8 cellular contexts compared by ENCODE assay signal in the genomic region with DNA sequence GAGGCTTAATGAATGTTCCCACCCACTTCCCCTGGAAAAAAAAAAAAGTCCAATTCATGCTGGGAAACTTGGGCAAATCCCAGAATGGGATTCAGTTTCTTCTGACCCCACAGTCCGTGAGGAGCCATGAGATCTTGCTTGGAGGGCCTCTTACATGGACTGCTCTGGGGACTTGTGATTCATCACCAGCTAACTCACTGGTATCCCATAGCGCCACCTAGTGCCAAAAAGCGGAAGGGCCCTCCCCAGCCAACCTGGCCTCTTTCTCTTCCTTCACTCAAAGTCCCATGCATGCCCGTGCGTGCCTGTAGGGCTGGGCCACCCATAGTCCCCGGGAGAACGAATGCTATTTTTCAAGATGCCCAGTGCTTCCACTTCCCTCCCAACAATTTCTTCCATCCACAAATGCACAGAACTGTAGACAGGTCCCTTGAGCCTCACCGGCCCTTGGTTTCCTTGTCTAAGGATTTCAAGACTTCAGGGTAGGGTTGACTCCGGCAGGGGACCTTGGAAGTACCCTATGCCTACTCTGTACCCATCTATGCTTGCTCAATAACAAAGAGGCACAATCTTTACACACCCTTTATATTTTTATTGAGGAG. TPM values are rescaled to one million over a fixed set of nuclear protein-coding genes. Genes with fewer than 3 reads are reported as not detected.
A peak's percentile ranks its signal among the peaks of the same experiment; 100 is the strongest.
DNase-seq lines count a peak whose midpoint lies in the region; ATAC-seq and TF ChIP-seq lines count a peak whose summit lies in the region.

No MANE protein-coding gene starts in this region.

- 18% methylated on average over 9 of the region's 9 CpGs for WGBS in liver

- TF ChIP-seq RAD21 in liver (IDR thresholded peaks at IDR 0.05), result peak; percentile 89 to 96

- no peaks in the 10 kb centered on the region for H3K36me3 Mint-ChIP-seq in activated CD4-positive, alpha-beta T cell treated with anti-CD3 and anti-CD28 coated beads for 36 hours (ENCODE audit: low read depth)

- peaks cover 2 to 22% (median 6%) of the 10 kb centered on the region in 4 donors for H3K4me1 ChIP-seq in liver (ENCODE audit: control insufficient read depth in 4 of 4, insufficient read depth in 4 of 4, low read length in 3 of 4)

- H3K36me3 ChIP-seq in liver (ENCODE audit: control insufficient read depth in 4 of 4, insufficient read depth in 3 of 4, low read depth in 1 of 4, low read length in 3 of 4), result no peaks in the 10 kb centered on the region

- no peaks in the 10 kb centered on the region for H3K27me3 ChIP-seq in liver (ENCODE audit: control insufficient read depth in 4 of 4, insufficient read depth in 4 of 4, low read length in 3 of 4)

- POLR2A ChIA-PET in activated CD4-positive, alpha-beta T cell treated with anti-CD3 and anti-CD28 coated beads for 36 hours (lab: Charles Lee), result no interaction called here

- H3K4me3 Mint-ChIP-seq in activated CD4-positive, alpha-beta T cell treated with anti-CD3 and anti-CD28 coated beads for 36 hours, result no peak overlapping the region

- CTCF ChIA-PET in activated CD4-positive, alpha-beta T cell treated with anti-CD3 and anti-CD28 coated beads for 36 hours (lab: Charles Lee), result interaction anchor here (0.6 to 7.4 kb wide), 12 partner anchors 18 to 505 kb away, joined by 3 to 74 read pairs (median 5); a partner anchor contains a TSS

- ATAC-seq in GM18861 (IDR thresholded peaks at IDR 0.05; ENCODE audit: unreplicated experiment) (peak; percentile 66), HG03175 (IDR thresholded peaks at IDR 0.05; ENCODE audit: unreplicated experiment) (peak; percentile 66)
- ATAC-seq in activated CD4-positive, alpha-beta T cell treated with anti-CD3 and anti-CD28 coated beads for 36 hours, result peak; percentile 91

- no peaks in the 10 kb centered on the region for H3K9me3 ChIP-seq in liver (ENCODE audit: control insufficient read depth in 4 of 4, low read length in 3 of 4)

- peaks cover 14% of the 10 kb centered on the region for H3K4me1 Mint-ChIP-seq in activated CD4-positive, alpha-beta T cell treated with anti-CD3 and anti-CD28 coated beads for 36 hours

- no peak overlapping the region for H3K9ac ChIP-seq in liver (ENCODE audit: low read depth in 1 of 2, low read length in 2 of 2)

- peaks cover 19% of the 10 kb centered on the region for H3K27me3 Mint-ChIP-seq in activated CD4-positive, alpha-beta T cell treated with anti-CD3 and anti-CD28 coated beads for 36 hours

- DNase-seq in AG08395 (ENCODE audit: low spot score) (peak; percentile 92), NCI-H510A (lab: John Stamatoyannopoulos, UW) (peak; percentile 38)
- peak; percentile 88 for DNase-seq in activated CD4-positive, alpha-beta T cell treated with anti-CD3 and anti-CD28 coated beads for 36 hours
- peak; percentile 64 to 75 for DNase-seq in stimulated activated CD4-positive, alpha-beta T cell treated with anti-CD3 and anti-CD28 coated beads, Interleukin-4, amount 100 ng/mL, for 4 hours

- intact Hi-C loops in activated CD4-positive, alpha-beta T cell treated with anti-CD3 and anti-CD28 coated beads for 36 hours (cut with DNase I, micrococcal nuclease), result loop anchor here (1.0 kb wide), 3 partner anchors 77 to 127 kb away; no protein-coding TSS in a partner anchor

- peak; percentile 88 for TF ChIP-seq CTCF in liver (IDR thresholded peaks at IDR 0.05; ENCODE audit: low read depth, low read length, missing input control)

- no peak overlapping the region for H3K27ac Mint-ChIP-seq in activated CD4-positive, alpha-beta T cell treated with anti-CD3 and anti-CD28 coated beads for 36 hours

- H3K27ac ChIP-seq in cingulate gyrus (ENCODE audit: low read depth, low read length), result peak overlapping the region; percentile 26
- H3K27ac ChIP-seq in liver (ENCODE audit: low read depth in 1 of 2, low read length in 2 of 2), result peak overlapping the region in 1 of 2 donors; percentile 19

- H3K4me3 ChIP-seq in liver (ENCODE audit: low read depth in 1 of 3, low read length in 3 of 3), result no peak overlapping the region

- H3K9me3 Mint-ChIP-seq in activated CD4-positive, alpha-beta T cell treated with anti-CD3 and anti-CD28 coated beads for 36 hours (ENCODE audit: low read depth), result no peaks in the 10 kb centered on the region

TF ChIP-seq in liver, 16 proteins besides CTCF, POLR2A, EP300 and RAD21:
- TF ChIP-seq HNF4A (conservative IDR thresholded peaks at IDR 0.05) (no peak), JUND (IDR thresholded peaks at IDR 0.05) (peak in 1 of 2 donors; percentile 18), TAF1 (conservative IDR thresholded peaks at IDR 0.05) (no peak), YY1 (IDR thresholded peaks at IDR 0.05) (no peak), GABPA (IDR thresholded peaks at IDR 0.05 in 1 of 2, conservative IDR thresholded peaks at IDR 0.05 in 1 of 2) (no peak)
- TF ChIP-seq, protein P1, sequence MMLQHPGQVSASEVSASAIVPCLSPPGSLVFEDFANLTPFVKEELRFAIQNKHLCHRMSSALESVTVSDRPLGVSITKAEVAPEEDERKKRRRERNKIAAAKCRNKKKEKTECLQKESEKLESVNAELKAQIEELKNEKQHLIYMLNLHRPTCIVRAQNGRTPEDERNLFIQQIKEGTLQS (IDR thresholded peaks at IDR 0.05), result no peak
- TF ChIP-seq, protein P2, sequence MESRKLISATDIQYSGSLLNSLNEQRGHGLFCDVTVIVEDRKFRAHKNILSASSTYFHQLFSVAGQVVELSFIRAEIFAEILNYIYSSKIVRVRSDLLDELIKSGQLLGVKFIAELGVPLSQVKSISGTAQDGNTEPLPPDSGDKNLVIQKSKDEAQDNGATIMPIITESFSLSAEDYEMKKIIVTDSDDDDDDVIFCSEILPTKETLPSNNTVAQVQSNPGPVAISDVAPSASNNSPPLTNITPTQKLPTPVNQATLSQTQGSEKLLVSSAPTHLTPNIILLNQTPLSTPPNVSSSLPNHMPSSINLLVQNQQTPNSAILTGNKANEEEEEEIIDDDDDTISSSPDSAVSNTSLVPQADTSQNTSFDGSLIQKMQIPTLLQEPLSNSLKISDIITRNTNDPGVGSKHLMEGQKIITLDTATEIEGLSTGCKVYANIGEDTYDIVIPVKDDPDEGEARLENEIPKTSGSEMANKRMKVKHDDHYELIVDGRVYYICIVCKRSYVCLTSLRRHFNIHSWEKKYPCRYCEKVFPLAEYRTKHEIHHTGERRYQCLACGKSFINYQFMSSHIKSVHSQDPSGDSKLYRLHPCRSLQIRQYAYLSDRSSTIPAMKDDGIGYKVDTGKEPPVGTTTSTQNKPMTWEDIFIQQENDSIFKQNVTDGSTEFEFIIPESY (IDR thresholded peaks at IDR 0.05), result no peak
TF ChIP-seq in liver: peak in this region for 1.

RNA-seq across cellular contexts. Expression of a gene that starts 5.1 kb away (rescaled TPM):
- total RNA-seq in activated CD4-positive, alpha-beta T cell treated with anti-CD3 and anti-CD28 coated beads for 36 hours, result under 1 TPM; 0.14 to 0.33 TPM
- total RNA-seq in liver, result 1 to 10 TPM in 1 of 2 donors, under 1 TPM in 1; 0.84 to 1.1 TPM
- 1 to 10 TPM in 1 of 2 donors, under 1 TPM in 1; 0.32 to 1.9 TPM for polyA plus RNA-seq in liver

RNA-seq across cellular contexts. Expression of a gene that starts 54.9 kb away (rescaled TPM):
- total RNA-seq in activated CD4-positive, alpha-beta T cell treated with anti-CD3 and anti-CD28 coated beads for 36 hours, result 1 to 10 TPM; 2.3 to 3.2 TPM
- 1 to 10 TPM; 7.1 TPM for total RNA-seq in liver
- 10 to 100 TPM; 11.5 to 26.2 TPM for polyA plus RNA-seq in liver

Comparison
In these comparisons a context has a peak if more than half of its experiments do, and no peak if none do; other contexts are left out.
1. DNase-seq: peak in every context shown above with its lines; median percentile 92 in AG08395; 88 in activated CD4-positive, alpha-beta T cell treated with anti-CD3 and anti-CD28 coated beads for 36 hours; 70 in stimulated activated CD4-positive, alpha-beta T cell treated with anti-CD3 and anti-CD28 coated beads, Interleukin-4, amount 100 ng/mL, for 4 hours; 38 in NCI-H510A.